1 cellular context compared by ENCODE assay signal in the genomic region with DNA sequence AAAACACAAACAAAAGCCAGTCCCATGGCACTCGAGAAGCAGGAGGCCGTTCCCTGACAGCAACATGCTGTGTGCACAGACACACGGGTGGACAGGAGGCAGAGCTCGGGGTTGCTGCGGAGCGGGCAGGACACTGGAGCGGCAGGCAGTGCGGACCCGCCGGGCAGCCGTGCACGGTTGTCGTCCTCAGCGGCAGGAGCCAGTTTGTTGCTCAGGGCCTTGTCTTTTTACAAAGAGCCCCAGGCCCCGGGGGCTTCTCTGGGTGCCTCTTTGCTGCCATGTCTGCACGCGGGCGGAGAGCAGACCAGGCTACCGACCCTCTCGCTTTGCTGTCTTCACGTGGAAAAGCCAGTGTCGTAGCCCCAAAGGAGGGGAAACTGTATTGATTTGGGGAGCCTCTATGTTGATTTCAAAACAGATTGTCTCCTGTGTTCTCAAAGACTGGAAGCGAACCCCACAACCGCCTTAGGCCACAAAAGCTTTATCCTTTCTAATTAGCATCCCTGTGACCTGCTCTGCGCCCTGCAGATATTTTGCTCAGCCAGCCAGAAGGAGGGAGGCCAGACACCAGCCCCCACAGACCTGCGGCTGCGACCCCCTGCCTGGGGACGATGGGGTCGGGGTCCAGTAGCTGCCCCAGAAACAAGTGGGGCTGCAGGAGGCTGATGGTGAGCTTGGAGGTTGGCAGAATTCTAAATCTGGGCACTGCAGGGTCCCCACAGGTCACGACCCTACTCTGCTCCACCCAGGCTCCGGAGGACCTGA.
TF ChIP-seq lines count a peak whose summit lies in the region.

No MANE protein-coding gene starts in this region.

TF ChIP-seq in IMR-90, 13 proteins besides CTCF, POLR2A, EP300 and RAD21 (continued from another document):
- TF ChIP-seq MAZ (IDR thresholded peaks at IDR 0.05; ENCODE audit: borderline replicate concordance, low read depth, low read length) (no peak), CEBPB (IDR thresholded peaks at IDR 0.05; ENCODE audit: low read depth, low read length) (no peak), MAFK (IDR thresholded peaks at IDR 0.05; ENCODE audit: low read depth, low read length) (no peak), RFX5 (IDR thresholded peaks at IDR 0.05; ENCODE audit: low read depth, low read length) (no peak), SMC3 (IDR thresholded peaks at IDR 0.05; ENCODE audit: low read depth, low read length) (no peak), CHD1 (IDR thresholded peaks at IDR 0.05; ENCODE audit: low read depth, low read length) (no peak), NFE2L2 (IDR thresholded peaks at IDR 0.05; ENCODE audit: low read depth, low read length) (no peak), MXI1 (IDR thresholded peaks at IDR 0.05; ENCODE audit: borderline replicate concordance, low read depth, low read length) (no peak), BHLHE40 (IDR thresholded peaks at IDR 0.05; ENCODE audit: low read depth, low read length) (no peak), RCOR1 (IDR thresholded peaks at IDR 0.05; ENCODE audit: insufficient replicate concordance, low read length) (no peak)
- TF ChIP-seq, protein P1, sequence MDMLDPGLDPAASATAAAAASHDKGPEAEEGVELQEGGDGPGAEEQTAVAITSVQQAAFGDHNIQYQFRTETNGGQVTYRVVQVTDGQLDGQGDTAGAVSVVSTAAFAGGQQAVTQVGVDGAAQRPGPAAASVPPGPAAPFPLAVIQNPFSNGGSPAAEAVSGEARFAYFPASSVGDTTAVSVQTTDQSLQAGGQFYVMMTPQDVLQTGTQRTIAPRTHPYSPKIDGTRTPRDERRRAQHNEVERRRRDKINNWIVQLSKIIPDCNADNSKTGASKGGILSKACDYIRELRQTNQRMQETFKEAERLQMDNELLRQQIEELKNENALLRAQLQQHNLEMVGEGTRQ (IDR thresholded peaks at IDR 0.05; ENCODE audit: low read depth, low read length), result no peak
- TF ChIP-seq, protein P2, sequence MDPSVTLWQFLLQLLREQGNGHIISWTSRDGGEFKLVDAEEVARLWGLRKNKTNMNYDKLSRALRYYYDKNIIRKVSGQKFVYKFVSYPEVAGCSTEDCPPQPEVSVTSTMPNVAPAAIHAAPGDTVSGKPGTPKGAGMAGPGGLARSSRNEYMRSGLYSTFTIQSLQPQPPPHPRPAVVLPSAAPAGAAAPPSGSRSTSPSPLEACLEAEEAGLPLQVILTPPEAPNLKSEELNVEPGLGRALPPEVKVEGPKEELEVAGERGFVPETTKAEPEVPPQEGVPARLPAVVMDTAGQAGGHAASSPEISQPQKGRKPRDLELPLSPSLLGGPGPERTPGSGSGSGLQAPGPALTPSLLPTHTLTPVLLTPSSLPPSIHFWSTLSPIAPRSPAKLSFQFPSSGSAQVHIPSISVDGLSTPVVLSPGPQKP (IDR thresholded peaks at IDR 0.05; ENCODE audit: borderline replicate concordance, low read depth, low read length), result no peak
